In the genomic region with DNA sequence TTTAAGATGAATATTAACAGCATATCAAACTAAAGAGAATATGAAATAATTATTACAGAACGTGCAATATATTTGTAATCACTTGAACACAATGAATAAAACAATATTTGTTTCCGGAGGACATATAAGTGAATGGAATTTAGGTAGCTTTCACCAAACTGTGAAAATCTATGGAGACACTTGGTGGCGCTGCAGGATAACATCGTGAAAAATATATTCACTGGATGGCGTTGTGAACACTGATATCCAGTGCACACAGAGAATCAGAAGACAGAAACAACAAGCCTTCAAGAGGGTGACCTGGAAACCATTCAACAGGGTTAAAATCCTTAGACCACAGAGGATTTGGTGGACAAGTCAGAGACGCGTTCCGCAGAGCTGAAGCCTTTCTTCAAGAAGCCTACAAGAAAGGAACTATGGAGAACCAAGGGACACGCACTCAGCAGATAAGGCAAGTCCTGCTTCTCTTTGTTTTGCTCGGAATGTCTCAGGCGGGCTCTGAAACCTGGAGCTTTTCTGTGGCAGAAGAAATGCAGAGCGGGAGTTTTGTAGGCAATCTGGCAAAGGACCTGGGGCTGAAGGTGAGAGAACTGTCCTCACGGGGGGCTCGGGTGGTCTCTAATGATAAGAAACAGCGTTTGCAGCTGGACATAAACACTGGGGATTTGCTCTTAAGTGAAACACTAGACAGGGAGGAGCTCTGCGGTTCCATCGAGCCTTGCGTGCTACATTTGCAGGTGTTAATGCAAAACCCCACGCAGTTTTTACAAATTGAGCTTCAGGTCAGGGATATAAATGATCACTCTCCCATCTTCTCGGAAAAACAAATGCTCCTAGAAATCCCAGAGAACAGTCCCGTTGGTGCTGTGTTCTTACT, we compare ENCODE assay signal across 8 cellular contexts. TPM values are rescaled to one million over a fixed set of nuclear protein-coding genes. Genes with fewer than 3 reads are reported as not detected.
DNase-seq lines count a peak whose midpoint lies in the region; ATAC-seq, FAIRE-seq and TF ChIP-seq lines count a peak whose summit lies in the region.

Gene PCDHB11 (plus strand): TSS at position 269 of the 877 bp plus-strand sequence. CDS start 148 bp downstream, at position 417.

- peaks cover 18% of the 10 kb centered on the region for H3K36me3 ChIP-seq in WERI-Rb-1
- no peaks in the 10 kb centered on the region for H3K36me3 ChIP-seq in osteoblast (ENCODE audit: insufficient read depth, low read length)
- H3K36me3 ChIP-seq in upper lobe of left lung: no peaks in the 10 kb centered on the region

- ATAC-seq in GM19455 (IDR thresholded peaks at IDR 0.05; ENCODE audit: unreplicated experiment) (no peak), HG03439 (IDR thresholded peaks at IDR 0.05; ENCODE audit: unreplicated experiment) (no peak), HG02884 (IDR thresholded peaks at IDR 0.05; ENCODE audit: unreplicated experiment) (no peak), upper lobe of left lung (ENCODE audit: low FRiP score in 2 of 2) (no peak)

- peak within 1 kb of the TSS; percentile 82 for H3K27ac ChIP-seq in WERI-Rb-1
- H3K27ac ChIP-seq in osteoblast (ENCODE audit: low read depth, low read length): no peak within 1 kb of the TSS
- no peak within 1 kb of the TSS for H3K27ac ChIP-seq in upper lobe of left lung

- peak within 1 kb of the TSS; percentile 23 for H3K4me2 ChIP-seq in osteoblast (ENCODE audit: insufficient read depth, low read length)

- no peaks in the 10 kb centered on the region for H3K4me1 ChIP-seq in osteoblast (ENCODE audit: insufficient read depth, low read length)
- no peaks in the 10 kb centered on the region for H3K4me1 ChIP-seq in upper lobe of left lung

- H3K9me3 ChIP-seq in WERI-Rb-1 (ENCODE audit: severe bottlenecking) (peaks cover 22% of the 10 kb centered on the region), osteoblast (ENCODE audit: low read depth, low read length) (no peaks in the 10 kb centered on the region), upper lobe of left lung (peaks cover 36 to 59% (median 57%) of the 10 kb centered on the region in 4 donors)

- DNase-seq in NCI-H146 (lab: John Stamatoyannopoulos, UW): peak; percentile 58
- peak; percentile 69 for DNase-seq in WERI-Rb-1
- no peak for DNase-seq in osteoblast (ENCODE audit: insufficient read length, low spot score, missing footprints)
- DNase-seq in upper lobe of left lung: no peak

- no peaks in the 10 kb centered on the region for H3K27me3 ChIP-seq in WERI-Rb-1 (ENCODE audit: insufficient read depth, low read depth, severe bottlenecking)
- H3K27me3 ChIP-seq in osteoblast (ENCODE audit: insufficient read depth, low read length): no peaks in the 10 kb centered on the region
- no peaks in the 10 kb centered on the region for H3K27me3 ChIP-seq in upper lobe of left lung

- H4K20me1 ChIP-seq in osteoblast (ENCODE audit: insufficient read depth, low read length): no peaks in the 10 kb centered on the region

- WGBS in upper lobe of left lung, 2 donors: 34 to 44% methylated on average over 21 of the region's 21 CpGs

- peak within 1 kb of the TSS; percentile 35 for H2AFZ ChIP-seq in osteoblast (ENCODE audit: low read length)

- H3K4me3 ChIP-seq in WERI-Rb-1 (ENCODE audit: low read depth, low read length) (peak within 1 kb of the TSS; percentile 77), osteoblast (ENCODE audit: insufficient read depth, low read length) (no peak within 1 kb of the TSS), upper lobe of left lung (peak within 1 kb of the TSS in 1 of 4 donors; percentile 6)

- TF ChIP-seq POLR2A in upper lobe of left lung (IDR thresholded peaks at IDR 0.05): no peak

- FAIRE-seq in G401.6 (lab: Jason Lieb, UNC): peak; percentile 63

- TF ChIP-seq CTCF in WERI-Rb-1 (IDR thresholded peaks at IDR 0.05; ENCODE audit: low read depth, low read length) (peak; percentile 49), osteoblast (IDR thresholded peaks at IDR 0.05; ENCODE audit: extremely low read depth, low read depth, low read length) (no peak), upper lobe of left lung (IDR thresholded peaks at IDR 0.05) (no peak)

- no peaks in the 10 kb centered on the region for H3K79me2 ChIP-seq in osteoblast (ENCODE audit: insufficient read depth, low read length)

- no peak for TF ChIP-seq EP300 in upper lobe of left lung (IDR thresholded peaks at IDR 0.05)

RNA-seq across cellular contexts. Expression of gene PCDHB11, which starts in this region (rescaled TPM):
- total RNA-seq in osteoblast (1.1 and 1.8 TPM in 2 replicates), upper lobe of left lung (1 to 10 TPM in 5 of 6 donors, under 1 TPM in 1; 0.78 to 3.4 (median 1.5) TPM)

Comparison
In these comparisons a context has a peak if more than half of its experiments do, and no peak if none do; other contexts are left out.
1. DNase-seq: peak in NCI-H146 (single experiment) and WERI-Rb-1 (single experiment); none in osteoblast (single experiment) and upper lobe of left lung (0 of 2).